ENCODE assay signal across 37 cellular contexts in the genomic region with DNA sequence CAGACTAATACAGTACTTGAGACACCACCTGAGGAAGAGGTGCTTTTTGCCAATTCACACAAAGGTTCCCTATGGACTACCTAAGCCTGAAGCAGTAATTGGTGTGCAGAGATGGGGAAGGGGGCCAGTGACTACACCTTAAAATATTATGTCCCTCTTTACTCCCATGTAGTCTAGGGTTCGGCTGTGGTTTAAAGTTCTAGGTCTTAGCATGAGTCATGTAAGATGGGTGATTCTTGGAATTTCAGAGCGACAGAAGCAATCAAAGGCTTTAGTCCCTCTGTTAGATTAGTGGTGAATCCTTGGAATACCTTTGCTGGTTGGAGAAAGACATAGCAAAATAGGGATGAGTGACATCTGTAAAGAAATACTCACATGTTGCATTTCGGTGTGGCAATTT. TPM values are rescaled to one million over a fixed set of nuclear protein-coding genes. Genes with fewer than 3 reads are reported as not detected.
"Had no signal": no experiment of that assay in that cellular context is flagged by ENCODE, and none has a peak within 500 bp of the region (broad histone marks: within the 10 kb centered on the region; RNA-seq: fewer than 3 reads in every experiment).

No MANE protein-coding gene starts in this region.

- H3K9ac ChIP-seq: KMS-11 had no signal

- H3K4me2 ChIP-seq: KMS-11 had no signal

- DNase-seq: activated CD4-positive, alpha-beta memory T cell treated with anti-CD3 and anti-CD28 coated beads, Interleukin-2, amount 10 ng/mL, durations not matched to agents 7 days and 5 days; activated CD4-positive, alpha-beta T cell treated with anti-CD3 and anti-CD28 coated beads for 1 hour; activated CD4-positive, alpha-beta T cell treated with anti-CD3 and anti-CD28 coated beads for 48 hours; activated CD4-positive, CD25-positive, alpha-beta regulatory T cell; activated CD8-positive, alpha-beta memory T cell treated with anti-CD3 and anti-CD28 coated beads for 24 hours; activated CD8-positive, alpha-beta memory T cell treated with anti-CD3 and anti-CD28 coated beads, Interleukin-2, amount 10 ng/mL, durations not matched to agents 7 days and 5 days; activated CD8-positive, alpha-beta memory T cell treated with anti-CD3 and anti-CD28 coated beads, Interleukin-2, amount 50 U/mL, for 48 hours; activated effector memory CD4-positive, alpha-beta T cell treated with Interleukin-2 at 50 U/mL for 16 hours; activated naive CD4-positive, alpha-beta T cell treated with anti-CD3 and anti-CD28 coated beads, Interleukin-2, amount 10 ng/mL, durations not matched to agents 7 days and 5 days; activated naive CD8-positive, alpha-beta T cell treated with anti-CD3 and anti-CD28 coated beads for 36 hours; activated T-cell treated with anti-CD3 and anti-CD28 coated beads, Interleukin-2, amount 50 U/mL, for 48 hours; amygdala; body of pancreas; caudate nucleus; cerebellar nuclear complex; MG63; NCI-H1048; NCI-H1105 treated with DMSO at 0.1 percent for 48 hours; NCI-H1436; NCI-H1694; NCI-H1930; NCI-H2081 treated with DMSO at 0.1 percent for 48 hours; NCI-H345; NCI-H524 treated with DMSO at 0.1 percent for 48 hours; NK-92 treated with Interleukin-12 subunit alpha and Interleukin-12 subunit beta, amount 100 ng/mL, for 24 hours; PC-3; Peyer's patch; SIG-M5; T-helper 1 cell; T-helper 2 cell; T-helper 9 cell; WERI-Rb-1 had no signal

- H3K27ac ChIP-seq: ascending aorta, body of pancreas, KMS-11, Peyer's patch, RWPE1, WERI-Rb-1 had no signal

- H3K27me3 ChIP-seq: ascending aorta, body of pancreas, MG63, Peyer's patch had no signal

- H3K9me3 ChIP-seq: ascending aorta, body of pancreas, MG63, Peyer's patch had no signal

- H3K36me3 ChIP-seq: ascending aorta, MG63, Peyer's patch, WERI-Rb-1 had no signal

- H3K4me3 ChIP-seq: ascending aorta, body of pancreas, MG63, Peyer's patch had no signal

- H3K4me1 ChIP-seq: ascending aorta, body of pancreas, Peyer's patch had no signal

RNA-seq across cellular contexts. Expression of a gene that starts 14.3 kb away (rescaled TPM):
- total RNA-seq: activated CD4-positive, alpha-beta memory T cell treated with anti-CD3 and anti-CD28 coated beads, Interleukin-2, amount 10 ng/mL, durations not matched to agents 7 days and 5 days; activated CD8-positive, alpha-beta memory T cell treated with anti-CD3 and anti-CD28 coated beads, Interleukin-2, amount 10 ng/mL, durations not matched to agents 7 days and 5 days; activated naive CD8-positive, alpha-beta T cell treated with anti-CD3 and anti-CD28 coated beads for 36 hours; bronchial epithelial cell; SK-MEL-5 had no signal
